ENCODE assay signal across 1 cellular context in the genomic region with DNA sequence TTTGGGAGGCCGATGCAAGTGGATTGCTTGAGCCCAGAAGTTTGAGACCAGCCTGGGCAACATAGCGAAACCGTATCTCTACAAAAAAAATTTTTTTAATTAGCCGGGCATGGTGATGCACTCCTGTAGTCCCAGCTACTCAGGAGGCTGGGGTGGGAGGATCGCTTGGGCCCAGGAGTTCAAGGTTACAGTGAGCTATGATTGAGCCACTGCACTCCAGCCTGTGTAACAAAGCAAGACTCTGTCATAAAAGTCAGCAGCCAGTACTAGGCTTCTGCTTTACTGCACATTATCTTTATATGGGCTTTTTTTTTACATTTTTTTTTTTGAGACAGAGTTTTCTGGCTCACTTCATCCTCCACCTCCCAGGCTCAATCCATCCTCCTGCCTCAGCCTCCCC.
TF ChIP-seq lines count a peak whose summit lies in the region.

No MANE protein-coding gene starts in this region.

TF ChIP-seq in HepG2, 621 proteins besides CTCF, POLR2A, EP300 and RAD21 (continued from another document):
- TF ChIP-seq, protein P1, sequence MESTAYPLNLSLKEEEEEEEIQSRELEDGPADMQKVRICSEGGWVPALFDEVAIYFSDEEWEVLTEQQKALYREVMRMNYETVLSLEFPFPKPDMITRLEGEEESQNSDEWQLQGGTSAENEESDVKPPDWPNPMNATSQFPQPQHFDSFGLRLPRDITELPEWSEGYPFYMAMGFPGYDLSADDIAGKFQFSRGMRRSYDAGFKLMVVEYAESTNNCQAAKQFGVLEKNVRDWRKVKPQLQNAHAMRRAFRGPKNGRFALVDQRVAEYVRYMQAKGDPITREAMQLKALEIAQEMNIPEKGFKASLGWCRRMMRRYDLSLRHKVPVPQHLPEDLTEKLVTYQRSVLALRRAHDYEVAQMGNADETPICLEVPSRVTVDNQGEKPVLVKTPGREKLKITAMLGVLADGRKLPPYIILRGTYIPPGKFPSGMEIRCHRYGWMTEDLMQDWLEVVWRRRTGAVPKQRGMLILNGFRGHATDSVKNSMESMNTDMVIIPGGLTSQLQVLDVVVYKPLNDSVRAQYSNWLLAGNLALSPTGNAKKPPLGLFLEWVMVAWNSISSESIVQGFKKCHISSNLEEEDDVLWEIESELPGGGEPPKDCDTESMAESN (CRISPR knock-in tag; conservative IDR thresholded peaks at IDR 0.05), result no peak
- TF ChIP-seq, protein P2, sequence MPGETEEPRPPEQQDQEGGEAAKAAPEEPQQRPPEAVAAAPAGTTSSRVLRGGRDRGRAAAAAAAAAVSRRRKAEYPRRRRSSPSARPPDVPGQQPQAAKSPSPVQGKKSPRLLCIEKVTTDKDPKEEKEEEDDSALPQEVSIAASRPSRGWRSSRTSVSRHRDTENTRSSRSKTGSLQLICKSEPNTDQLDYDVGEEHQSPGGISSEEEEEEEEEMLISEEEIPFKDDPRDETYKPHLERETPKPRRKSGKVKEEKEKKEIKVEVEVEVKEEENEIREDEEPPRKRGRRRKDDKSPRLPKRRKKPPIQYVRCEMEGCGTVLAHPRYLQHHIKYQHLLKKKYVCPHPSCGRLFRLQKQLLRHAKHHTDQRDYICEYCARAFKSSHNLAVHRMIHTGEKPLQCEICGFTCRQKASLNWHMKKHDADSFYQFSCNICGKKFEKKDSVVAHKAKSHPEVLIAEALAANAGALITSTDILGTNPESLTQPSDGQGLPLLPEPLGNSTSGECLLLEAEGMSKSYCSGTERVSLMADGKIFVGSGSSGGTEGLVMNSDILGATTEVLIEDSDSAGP (CRISPR knock-in tag; IDR thresholded peaks at IDR 0.05; ENCODE audit: borderline replicate concordance), result no peak
- TF ChIP-seq SOX6 (IDR thresholded peaks at IDR 0.05), result no peak
- 0 out of 2 replicates have a peak, but pooled peaks have one; percentile 11 for TF ChIP-seq SOX6 (CRISPR knock-in tag; IDR thresholded peaks at IDR 0.05)
- TF ChIP-seq BORCS8-MEF2B (CRISPR knock-in tag; IDR thresholded peaks at IDR 0.05), result no peak
- TF ChIP-seq, protein P3, sequence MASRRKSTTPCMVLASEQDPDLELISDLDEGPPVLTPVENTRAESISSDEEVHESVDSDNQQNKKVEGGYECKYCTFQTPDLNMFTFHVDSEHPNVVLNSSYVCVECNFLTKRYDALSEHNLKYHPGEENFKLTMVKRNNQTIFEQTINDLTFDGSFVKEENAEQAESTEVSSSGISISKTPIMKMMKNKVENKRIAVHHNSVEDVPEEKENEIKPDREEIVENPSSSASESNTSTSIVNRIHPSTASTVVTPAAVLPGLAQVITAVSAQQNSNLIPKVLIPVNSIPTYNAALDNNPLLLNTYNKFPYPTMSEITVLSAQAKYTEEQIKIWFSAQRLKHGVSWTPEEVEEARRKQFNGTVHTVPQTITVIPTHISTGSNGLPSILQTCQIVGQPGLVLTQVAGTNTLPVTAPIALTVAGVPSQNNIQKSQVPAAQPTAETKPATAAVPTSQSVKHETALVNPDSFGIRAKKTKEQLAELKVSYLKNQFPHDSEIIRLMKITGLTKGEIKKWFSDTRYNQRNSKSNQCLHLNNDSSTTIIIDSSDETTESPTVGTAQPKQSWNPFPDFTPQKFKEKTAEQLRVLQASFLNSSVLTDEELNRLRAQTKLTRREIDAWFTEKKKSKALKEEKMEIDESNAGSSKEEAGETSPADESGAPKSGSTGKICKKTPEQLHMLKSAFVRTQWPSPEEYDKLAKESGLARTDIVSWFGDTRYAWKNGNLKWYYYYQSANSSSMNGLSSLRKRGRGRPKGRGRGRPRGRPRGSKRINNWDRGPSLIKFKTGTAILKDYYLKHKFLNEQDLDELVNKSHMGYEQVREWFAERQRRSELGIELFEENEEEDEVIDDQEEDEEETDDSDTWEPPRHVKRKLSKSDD (CRISPR knock-in tag; IDR thresholded peaks at IDR 0.05; ENCODE audit: low read depth), result no peak
- no peak for TF ChIP-seq SNAI1 (CRISPR knock-in tag; IDR thresholded peaks at IDR 0.05; ENCODE audit: borderline replicate concordance)
- no peak for TF ChIP-seq ZNF670 (CRISPR knock-in tag; IDR thresholded peaks at IDR 0.05; ENCODE audit: borderline replicate concordance)
- TF ChIP-seq ZFP36 (IDR thresholded peaks at IDR 0.05; ENCODE audit: borderline replicate concordance, low read depth, low read length, partially characterized antibody), result no peak
- no peak for TF ChIP-seq YEATS2 (CRISPR knock-in tag; IDR thresholded peaks at IDR 0.05; ENCODE audit: borderline replicate concordance)
- TF ChIP-seq, protein P4, sequence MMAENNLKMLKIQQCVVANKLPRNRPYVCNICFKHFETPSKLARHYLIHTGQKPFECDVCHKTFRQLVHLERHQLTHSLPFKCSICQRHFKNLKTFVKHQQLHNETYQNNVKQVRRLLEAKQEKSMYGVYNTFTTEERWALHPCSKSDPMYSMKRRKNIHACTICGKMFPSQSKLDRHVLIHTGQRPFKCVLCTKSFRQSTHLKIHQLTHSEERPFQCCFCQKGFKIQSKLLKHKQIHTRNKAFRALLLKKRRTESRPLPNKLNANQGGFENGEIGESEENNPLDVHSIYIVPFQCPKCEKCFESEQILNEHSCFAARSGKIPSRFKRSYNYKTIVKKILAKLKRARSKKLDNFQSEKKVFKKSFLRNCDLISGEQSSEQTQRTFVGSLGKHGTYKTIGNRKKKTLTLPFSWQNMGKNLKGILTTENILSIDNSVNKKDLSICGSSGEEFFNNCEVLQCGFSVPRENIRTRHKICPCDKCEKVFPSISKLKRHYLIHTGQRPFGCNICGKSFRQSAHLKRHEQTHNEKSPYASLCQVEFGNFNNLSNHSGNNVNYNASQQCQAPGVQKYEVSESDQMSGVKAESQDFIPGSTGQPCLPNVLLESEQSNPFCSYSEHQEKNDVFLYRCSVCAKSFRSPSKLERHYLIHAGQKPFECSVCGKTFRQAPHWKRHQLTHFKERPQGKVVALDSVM (CRISPR knock-in tag; IDR thresholded peaks at IDR 0.05), result peak; percentile 97
- TF ChIP-seq, protein P5, sequence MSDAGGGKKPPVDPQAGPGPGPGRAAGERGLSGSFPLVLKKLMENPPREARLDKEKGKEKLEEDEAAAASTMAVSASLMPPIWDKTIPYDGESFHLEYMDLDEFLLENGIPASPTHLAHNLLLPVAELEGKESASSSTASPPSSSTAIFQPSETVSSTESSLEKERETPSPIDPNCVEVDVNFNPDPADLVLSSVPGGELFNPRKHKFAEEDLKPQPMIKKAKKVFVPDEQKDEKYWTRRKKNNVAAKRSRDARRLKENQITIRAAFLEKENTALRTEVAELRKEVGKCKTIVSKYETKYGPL (CRISPR knock-in tag; IDR thresholded peaks at IDR 0.05), result no peak
- TF ChIP-seq JUND (CRISPR knock-in tag; IDR thresholded peaks at IDR 0.05), result no peak
- no peak for TF ChIP-seq NFYC (CRISPR knock-in tag; IDR thresholded peaks at IDR 0.05)
- TF ChIP-seq MEIS1 (CRISPR knock-in tag; IDR thresholded peaks at IDR 0.05; ENCODE audit: borderline replicate concordance), result no peak
- no peak for TF ChIP-seq FOXA1 (IDR thresholded peaks at IDR 0.05)
- TF ChIP-seq FOXA1 (CRISPR knock-in tag; IDR thresholded peaks at IDR 0.05), result 0 out of 2 replicates have a peak, but pooled peaks have one; percentile 7
- TF ChIP-seq PPARG (CRISPR knock-in tag; conservative IDR thresholded peaks at IDR 0.05), result no peak
- TF ChIP-seq ZMYM4 (CRISPR knock-in tag; IDR thresholded peaks at IDR 0.05), result no peak
- TF ChIP-seq ZNF605 (CRISPR knock-in tag; IDR thresholded peaks at IDR 0.05), result 0 out of 2 replicates have a peak, but pooled peaks have one; percentile 31
- no peak for TF ChIP-seq JUNB (CRISPR knock-in tag; IDR thresholded peaks at IDR 0.05; ENCODE audit: borderline replicate concordance)
- 0 out of 2 replicates have a peak, but pooled peaks have one; percentile 19 for TF ChIP-seq CEBPG (CRISPR knock-in tag; IDR thresholded peaks at IDR 0.05)
- peak; percentile 68 for TF ChIP-seq HNF4A (CRISPR knock-in tag; IDR thresholded peaks at IDR 0.05)
- TF ChIP-seq RARA (CRISPR knock-in tag; IDR thresholded peaks at IDR 0.05), result peak; percentile 59
- TF ChIP-seq, protein P6, sequence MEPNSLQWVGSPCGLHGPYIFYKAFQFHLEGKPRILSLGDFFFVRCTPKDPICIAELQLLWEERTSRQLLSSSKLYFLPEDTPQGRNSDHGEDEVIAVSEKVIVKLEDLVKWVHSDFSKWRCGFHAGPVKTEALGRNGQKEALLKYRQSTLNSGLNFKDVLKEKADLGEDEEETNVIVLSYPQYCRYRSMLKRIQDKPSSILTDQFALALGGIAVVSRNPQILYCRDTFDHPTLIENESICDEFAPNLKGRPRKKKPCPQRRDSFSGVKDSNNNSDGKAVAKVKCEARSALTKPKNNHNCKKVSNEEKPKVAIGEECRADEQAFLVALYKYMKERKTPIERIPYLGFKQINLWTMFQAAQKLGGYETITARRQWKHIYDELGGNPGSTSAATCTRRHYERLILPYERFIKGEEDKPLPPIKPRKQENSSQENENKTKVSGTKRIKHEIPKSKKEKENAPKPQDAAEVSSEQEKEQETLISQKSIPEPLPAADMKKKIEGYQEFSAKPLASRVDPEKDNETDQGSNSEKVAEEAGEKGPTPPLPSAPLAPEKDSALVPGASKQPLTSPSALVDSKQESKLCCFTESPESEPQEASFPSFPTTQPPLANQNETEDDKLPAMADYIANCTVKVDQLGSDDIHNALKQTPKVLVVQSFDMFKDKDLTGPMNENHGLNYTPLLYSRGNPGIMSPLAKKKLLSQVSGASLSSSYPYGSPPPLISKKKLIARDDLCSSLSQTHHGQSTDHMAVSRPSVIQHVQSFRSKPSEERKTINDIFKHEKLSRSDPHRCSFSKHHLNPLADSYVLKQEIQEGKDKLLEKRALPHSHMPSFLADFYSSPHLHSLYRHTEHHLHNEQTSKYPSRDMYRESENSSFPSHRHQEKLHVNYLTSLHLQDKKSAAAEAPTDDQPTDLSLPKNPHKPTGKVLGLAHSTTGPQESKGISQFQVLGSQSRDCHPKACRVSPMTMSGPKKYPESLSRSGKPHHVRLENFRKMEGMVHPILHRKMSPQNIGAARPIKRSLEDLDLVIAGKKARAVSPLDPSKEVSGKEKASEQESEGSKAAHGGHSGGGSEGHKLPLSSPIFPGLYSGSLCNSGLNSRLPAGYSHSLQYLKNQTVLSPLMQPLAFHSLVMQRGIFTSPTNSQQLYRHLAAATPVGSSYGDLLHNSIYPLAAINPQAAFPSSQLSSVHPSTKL (CRISPR knock-in tag; IDR thresholded peaks at IDR 0.05), result peak; percentile 45
- no peak for TF ChIP-seq MBD4 (IDR thresholded peaks at IDR 0.05; ENCODE audit: borderline replicate concordance, low read length)
- no peak for TF ChIP-seq MIXL1 (CRISPR knock-in tag; IDR thresholded peaks at IDR 0.05)
- TF ChIP-seq SSRP1 (CRISPR knock-in tag; IDR thresholded peaks at IDR 0.05), result no peak
- no peak for TF ChIP-seq ZFP36L2 (CRISPR knock-in tag; IDR thresholded peaks at IDR 0.05)
- peak; percentile 36; the same call in 1 of the 2 replicates for TF ChIP-seq SALL1 (CRISPR knock-in tag; IDR thresholded peaks at IDR 0.05)
- 0 out of 2 replicates have a peak, but pooled peaks have one; percentile 12 for TF ChIP-seq ZNF263 (CRISPR knock-in tag; IDR thresholded peaks at IDR 0.05)
- 0 out of 2 replicates have a peak, but pooled peaks have one; percentile 43 for TF ChIP-seq POGZ (CRISPR knock-in tag; IDR thresholded peaks at IDR 0.05)
- TF ChIP-seq, protein P7, sequence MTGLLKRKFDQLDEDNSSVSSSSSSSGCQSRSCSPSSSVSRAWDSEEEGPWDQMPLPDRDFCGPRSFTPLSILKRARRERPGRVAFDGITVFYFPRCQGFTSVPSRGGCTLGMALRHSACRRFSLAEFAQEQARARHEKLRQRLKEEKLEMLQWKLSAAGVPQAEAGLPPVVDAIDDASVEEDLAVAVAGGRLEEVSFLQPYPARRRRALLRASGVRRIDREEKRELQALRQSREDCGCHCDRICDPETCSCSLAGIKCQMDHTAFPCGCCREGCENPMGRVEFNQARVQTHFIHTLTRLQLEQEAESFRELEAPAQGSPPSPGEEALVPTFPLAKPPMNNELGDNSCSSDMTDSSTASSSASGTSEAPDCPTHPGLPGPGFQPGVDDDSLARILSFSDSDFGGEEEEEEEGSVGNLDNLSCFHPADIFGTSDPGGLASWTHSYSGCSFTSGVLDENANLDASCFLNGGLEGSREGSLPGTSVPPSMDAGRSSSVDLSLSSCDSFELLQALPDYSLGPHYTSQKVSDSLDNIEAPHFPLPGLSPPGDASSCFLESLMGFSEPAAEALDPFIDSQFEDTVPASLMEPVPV (CRISPR knock-in tag; IDR thresholded peaks at IDR 0.05), result no peak
- TF ChIP-seq ZMYM2 (CRISPR knock-in tag; IDR thresholded peaks at IDR 0.05), result peak; percentile 57; the same call in 1 of the 2 replicates
- TF ChIP-seq KDM3A (CRISPR knock-in tag; IDR thresholded peaks at IDR 0.05; ENCODE audit: low read depth), result no peak
